ENCODE assay signal across 13 cellular contexts in the genomic region with DNA sequence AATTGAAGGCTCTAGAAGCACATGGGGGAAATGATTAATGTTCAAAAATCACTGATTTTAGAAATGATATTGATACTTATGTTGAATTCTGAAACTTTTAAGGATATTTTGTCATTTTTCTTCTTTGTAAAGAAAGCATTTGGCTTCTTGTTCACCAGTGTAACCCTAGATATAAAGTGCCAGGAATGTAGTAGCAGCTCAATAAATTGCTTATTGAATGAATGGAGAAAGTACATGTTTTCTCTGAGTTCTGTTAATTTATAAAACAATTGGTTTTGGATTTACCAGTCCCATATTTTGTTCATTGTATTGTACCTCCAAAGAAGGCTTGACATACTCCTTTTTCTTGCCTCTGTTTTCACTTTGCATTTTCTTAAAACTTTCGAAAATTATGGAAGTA. TPM values are rescaled to one million over a fixed set of nuclear protein-coding genes. Genes with fewer than 3 reads are reported as not detected.
DNase-seq lines count a peak whose midpoint lies in the region; ATAC-seq, FAIRE-seq and TF ChIP-seq lines count a peak whose summit lies in the region.
"Had no signal": no experiment of that assay in that cellular context is flagged by ENCODE, and none has a peak within 500 bp of the region (broad histone marks: within the 10 kb centered on the region; RNA-seq: fewer than 3 reads in every experiment).

No MANE protein-coding gene starts in this region.

- POLR2A ChIA-PET in CD4-positive, alpha-beta T cell (lab: Charles Lee), result interaction anchor here (1.0 to 7.7 kb wide), 5 partner anchors 13 to 149 kb away, joined by 3 to 137 read pairs (median 3); no protein-coding TSS in a partner anchor

- H3K27me3 Mint-ChIP-seq in CD4-positive, alpha-beta T cell, result no peaks in the 10 kb centered on the region
- H3K27me3 Mint-ChIP-seq in activated naive CD8-positive, alpha-beta T cell treated with anti-CD3 and anti-CD28 coated beads for 36 hours, result no peaks in the 10 kb centered on the region
- no peaks in the 10 kb centered on the region for H3K27me3 Mint-ChIP-seq in natural killer cell (ENCODE audit: low read depth in 2 of 2)

- intact Hi-C loops in CD4-positive, alpha-beta T cell (cut with DNase I, micrococcal nuclease), result loop anchor here (5.0 to 10.0 kb wide), 5 partner anchors 35 to 602 kb away; no protein-coding TSS in a partner anchor
- intact Hi-C loops in natural killer cell (cut with micrococcal nuclease), result loop anchor here (5.0 kb wide), 4 partner anchors 100 to 585 kb away; no protein-coding TSS in a partner anchor

- ATAC-seq in CD4-positive, alpha-beta T cell (ENCODE audit: poor library complexity), result no peak
- ATAC-seq in natural killer cell (no peak), GM21526 (IDR thresholded peaks at IDR 0.05; ENCODE audit: low FRiP score, unreplicated experiment) (no peak), HG03039 (IDR thresholded peaks at IDR 0.05; ENCODE audit: unreplicated experiment) (no peak)
- ATAC-seq: gastroesophageal sphincter had no signal

- TF ChIP-seq CTCF in CD4-positive, alpha-beta T cell (IDR thresholded peaks at IDR 0.05), result no peak
- no peak for TF ChIP-seq CTCF in natural killer cell (IDR thresholded peaks at IDR 0.05)

- peak overlapping the region; percentile 91 for H3K27ac ChIP-seq in CD4-positive, alpha-beta T cell (ENCODE audit: low read depth, low read length)

- peak overlapping the region; percentile 99 for H3K4me3 Mint-ChIP-seq in CD4-positive, alpha-beta T cell
- peak overlapping the region; percentile 83 for H3K4me3 Mint-ChIP-seq in activated naive CD8-positive, alpha-beta T cell treated with anti-CD3 and anti-CD28 coated beads for 36 hours
- H3K4me3 Mint-ChIP-seq in natural killer cell, result peak overlapping the region; percentile 97

- H3K27me3 ChIP-seq in CD4-positive, alpha-beta T cell (ENCODE audit: control insufficient read depth, insufficient read depth, low read length), result no peaks in the 10 kb centered on the region
- H3K27me3 ChIP-seq: gastroesophageal sphincter had no signal

- peak overlapping the region; percentile 98 for H3K27ac Mint-ChIP-seq in CD4-positive, alpha-beta T cell
- peak overlapping the region; percentile 92 for H3K27ac Mint-ChIP-seq in activated naive CD8-positive, alpha-beta T cell treated with anti-CD3 and anti-CD28 coated beads for 36 hours
- H3K27ac Mint-ChIP-seq in natural killer cell, result peak overlapping the region; percentile 96

- DNase-seq in CD4-positive, alpha-beta T cell, result no peak
- DNase-seq in GM19239 (ENCODE audit: insufficient read length, low spot score), result no peak
- no peak for DNase-seq in activated naive CD8-positive, alpha-beta T cell treated with anti-CD3 and anti-CD28 coated beads for 36 hours
- no peak for DNase-seq in natural killer cell
- DNase-seq in stimulated activated CD4-positive, alpha-beta T cell treated with anti-CD3 and anti-CD28 coated beads, Interleukin-4, amount 100 ng/mL, for 4 hours, result no peak
- DNase-seq: activated gamma-delta T cell treated with Interleukin-2 at 50 U/mL for 16 hours, DMS 273 treated with DMSO at 0.1 percent for 48 hours, HCEC 1CT, NCI-H526 treated with DMSO at 0.1 percent for 48 hours, SHP77 treated with DMSO at 0.1 percent for 48 hours had no signal

- no peaks in the 10 kb centered on the region for H3K9me3 ChIP-seq in CD4-positive, alpha-beta T cell (ENCODE audit: control insufficient read depth, low read length)
- H3K9me3 ChIP-seq: gastroesophageal sphincter had no signal

- peaks cover 76% of the 10 kb centered on the region for H3K4me1 Mint-ChIP-seq in CD4-positive, alpha-beta T cell (ENCODE audit: low read depth)
- peaks cover 53% of the 10 kb centered on the region for H3K4me1 Mint-ChIP-seq in activated naive CD8-positive, alpha-beta T cell treated with anti-CD3 and anti-CD28 coated beads for 36 hours
- peaks cover 68 to 78% of the 10 kb centered on the region in 2 donors for H3K4me1 Mint-ChIP-seq in natural killer cell

- H3K9me3 Mint-ChIP-seq in CD4-positive, alpha-beta T cell, result no peaks in the 10 kb centered on the region
- H3K9me3 Mint-ChIP-seq in activated naive CD8-positive, alpha-beta T cell treated with anti-CD3 and anti-CD28 coated beads for 36 hours, result no peaks in the 10 kb centered on the region
- H3K9me3 Mint-ChIP-seq in natural killer cell, result no peaks in the 10 kb centered on the region

- CTCF ChIA-PET in CD4-positive, alpha-beta T cell (lab: Charles Lee), result interaction anchor here (1.7 to 2.0 kb wide), 3 partner anchors 12 to 58 kb away, joined by 3 to 5 read pairs (median 4); no protein-coding TSS in a partner anchor

- FAIRE-seq in GM19239 (lab: Jason Lieb, UNC), result peak; percentile 8

- H3K36me3 Mint-ChIP-seq in CD4-positive, alpha-beta T cell (ENCODE audit: low read depth), result peaks cover 17% of the 10 kb centered on the region
- H3K36me3 Mint-ChIP-seq in activated naive CD8-positive, alpha-beta T cell treated with anti-CD3 and anti-CD28 coated beads for 36 hours, result peaks cover 7% of the 10 kb centered on the region
- no peaks in the 10 kb centered on the region for H3K36me3 Mint-ChIP-seq in natural killer cell

RNA-seq across cellular contexts. Expression of a gene that starts 2.4 kb away (rescaled TPM):
- total RNA-seq in CD4-positive, alpha-beta T cell, result 10 to 100 TPM; 35.1 to 36.3 TPM
- total RNA-seq in activated naive CD8-positive, alpha-beta T cell treated with anti-CD3 and anti-CD28 coated beads for 36 hours, result 10 to 100 TPM; 19.1 to 19.6 TPM
- 10 to 100 TPM; 71.5 to 94.9 (median 84.7) TPM for total RNA-seq in natural killer cell
